ENCODE assay signal across 8 cellular contexts in the genomic region with DNA sequence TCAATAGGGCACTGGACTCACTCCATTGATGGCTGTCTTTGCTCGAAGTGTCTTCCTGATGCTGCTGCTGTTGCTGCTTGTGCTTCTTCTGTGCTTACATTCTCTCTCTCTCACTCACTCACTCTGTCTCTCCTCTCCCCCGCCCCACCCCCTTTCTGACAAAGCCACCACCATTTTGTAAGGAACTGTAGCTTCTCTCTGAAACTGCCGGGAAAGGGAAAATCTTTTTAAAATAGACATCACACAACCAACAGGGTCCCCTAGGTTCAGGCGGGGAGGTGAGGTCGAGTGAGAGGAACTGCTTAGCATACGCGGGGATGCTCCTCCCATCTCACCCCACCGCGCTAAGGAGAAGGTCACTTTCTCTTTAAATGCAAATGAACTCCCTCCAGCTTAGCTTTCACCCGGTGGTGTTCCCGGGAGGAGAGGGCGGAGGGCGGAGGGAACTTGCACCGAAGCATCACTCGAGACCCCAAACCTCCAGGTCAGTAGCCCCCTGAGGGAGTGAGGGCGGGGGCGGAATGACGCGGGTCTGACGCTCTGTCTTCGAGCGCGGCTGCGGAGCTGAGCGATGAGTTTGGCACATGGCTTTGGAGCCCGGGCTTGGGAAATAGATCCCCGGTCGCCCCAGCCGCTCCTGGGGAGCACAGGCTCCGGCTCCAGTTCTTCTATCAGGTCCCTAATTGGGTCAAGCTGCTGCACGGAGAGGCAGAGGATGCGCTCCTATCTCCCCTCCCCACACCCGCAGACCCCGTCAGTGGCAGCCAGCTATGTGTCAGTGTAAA. TPM values are rescaled to one million over a fixed set of nuclear protein-coding genes. Genes with fewer than 3 reads are reported as not detected.
DNase-seq lines count a peak whose midpoint lies in the region; ATAC-seq and TF ChIP-seq lines count a peak whose summit lies in the region.

A gene (plus strand): TSS at position 370 of the 785 bp plus-strand sequence. CDS start 1,341 bp downstream, outside the sequence.

- peak within 1 kb of the TSS; percentile 94 for H3K4me2 ChIP-seq in BLaER1

- peak within 1 kb of the TSS; percentile 48 for H3K27ac ChIP-seq in BLaER1
- peak within 1 kb of the TSS; percentile 1 to 93 (median 83) for H3K27ac ChIP-seq in dorsolateral prefrontal cortex
- H3K27ac ChIP-seq in left lung = peak within 1 kb of the TSS; percentile 64 to 73

- H3K36me3 ChIP-seq in BLaER1 (peaks cover 42% of the 10 kb centered on the region), H7 (replicated peaks; ENCODE audit: control insufficient read depth, insufficient read depth, low read length) (peaks cover 14% of the 10 kb centered on the region), left lung (peaks cover 0 to 35% of the 10 kb centered on the region in 2 donors)

- H3K9me3 ChIP-seq in BLaER1 (no peaks in the 10 kb centered on the region), left lung (no peaks in the 10 kb centered on the region)

- peaks cover 54% of the 10 kb centered on the region for H3K4me1 ChIP-seq in BLaER1
- peaks cover 14 to 31% of the 10 kb centered on the region in 2 donors for H3K4me1 ChIP-seq in left lung

- H4K20me1 ChIP-seq in BLaER1 = peaks cover 27% of the 10 kb centered on the region

- TF ChIP-seq CTCF in dorsolateral prefrontal cortex (IDR thresholded peaks at IDR 0.05 in 54 of 56, conservative IDR thresholded peaks at IDR 0.05 in 2 of 56; ENCODE audit: low read depth in 1 of 56, partially characterized antibody in 56 of 56) = peak in 3 of 56 donors; percentile 6 to 20 (median 9)
- TF ChIP-seq CTCF in left lung (IDR thresholded peaks at IDR 0.05) = no peak

- DNase-seq in H7 (peak; percentile 97), NCI-H524 treated with DMSO at 0.1 percent for 48 hours (lab: John Stamatoyannopoulos, UW) (peak; percentile 10), dorsolateral prefrontal cortex (peak in 9 of 10 donors; percentile 38 to 80 (median 71)), left lung (peak; percentile 62 to 85)
- DNase-seq in activated CD4-positive, alpha-beta T cell treated with anti-CD3 and anti-CD28 coated beads, Interleukin-2, amount 50 U/mL, for 4 hours = peak; percentile 34 to 35
- peak; percentile 31 for DNase-seq in stimulated activated CD4-positive, alpha-beta T cell treated with anti-CD3 and anti-CD28 coated beads, Interleukin-2, amount 100 ng/mL, for 4 hours (ENCODE audit: low read depth)

- H3K4me3 ChIP-seq in BLaER1 = peak within 1 kb of the TSS; percentile 78
- H3K4me3 ChIP-seq in H7 (ENCODE audit: insufficient read depth, low read depth, low read length) = peak within 1 kb of the TSS; percentile 79
- H3K4me3 ChIP-seq in dorsolateral prefrontal cortex = peak within 1 kb of the TSS; percentile 53 to 90 (median 75)
- peak within 1 kb of the TSS; percentile 55 to 64 for H3K4me3 ChIP-seq in left lung

- intact Hi-C loops in dorsolateral prefrontal cortex (cut with DNase I) = loop anchor here in 1 of 2 donors (2.0 kb wide), 1 partner anchor 20 kb away; no protein-coding TSS in a partner anchor
- intact Hi-C loops in left lung (cut with DNase I) = no loop called here

- ATAC-seq in left lung (peak; percentile 44), GM18868 (IDR thresholded peaks at IDR 0.05; ENCODE audit: unreplicated experiment) (no peak)

- peak within 1 kb of the TSS; percentile 77 for H3K9ac ChIP-seq in BLaER1

- H3K27me3 ChIP-seq in BLaER1 = no peaks in the 10 kb centered on the region
- no peaks in the 10 kb centered on the region for H3K27me3 ChIP-seq in H7 (ENCODE audit: control insufficient read depth, insufficient read depth, low read length)
- H3K27me3 ChIP-seq in dorsolateral prefrontal cortex = no peaks in the 10 kb centered on the region
- no peaks in the 10 kb centered on the region for H3K27me3 ChIP-seq in left lung

RNA-seq across cellular contexts. Expression of the gene that starts here (rescaled TPM):
- 56.0 and 57.8 TPM in 2 replicates for total RNA-seq in H7 (2014; rRNA removed; shearing (Covaris generic))
- total RNA-seq in dorsolateral prefrontal cortex (10 to 100 TPM in 96 of 120 experiments, 1 to 10 TPM in 24; 5.1 to 21.3 (median 11.9) TPM), left lung (1 to 10 TPM; 7.2 to 9.0 TPM)

Comparison
In these comparisons a context has a peak if more than half of its experiments do, and no peak if none do; other contexts are left out.
1. DNase-seq: peak in every context shown above with its lines; median percentile 97 in H7; 74 in left lung; 71 in dorsolateral prefrontal cortex; 34 in activated CD4-positive, alpha-beta T cell treated with anti-CD3 and anti-CD28 coated beads, Interleukin-2, amount 50 U/mL, for 4 hours; 31 in stimulated activated CD4-positive, alpha-beta T cell treated with anti-CD3 and anti-CD28 coated beads, Interleukin-2, amount 100 ng/mL, for 4 hours; 10 in NCI-H524 treated with DMSO at 0.1 percent for 48 hours.